Comparison of ENCODE assay signal across 12 cellular contexts in genomic region chr3:73719877-73720276, GRCh38.
DNase-seq lines count a peak whose midpoint lies in the region; ATAC-seq and TF ChIP-seq lines count a peak whose summit lies in the region.
"Had no signal": no experiment of that assay in that cellular context is flagged by ENCODE, and none has a peak within 500 bp of the region (broad histone marks: within the 10 kb centered on the region; RNA-seq: fewer than 3 reads in every experiment).

No MANE protein-coding gene starts in this region.

- H3K36me3 Mint-ChIP-seq in HFFc6 (ENCODE audit: low read depth) (no peaks in the 10 kb centered on the region), mesothelial cell of epicardium (no peaks in the 10 kb centered on the region)
- H3K36me3 Mint-ChIP-seq: activated naive CD8-positive, alpha-beta T cell treated with anti-CD3 and anti-CD28 coated beads for 36 hours; CD14-positive monocyte had no signal

- peak overlapping the region; percentile 48 for H3K27ac ChIP-seq in cingulate gyrus (ENCODE audit: low read depth, low read length)
- peak overlapping the region in 7 of 8 donors; percentile 22 to 66 (median 31) for H3K27ac ChIP-seq in spleen

- no peak overlapping the region for H3K4me3 ChIP-seq in spleen

- H3K4me3 Mint-ChIP-seq in HFFc6: peak overlapping the region; percentile 77
- H3K4me3 Mint-ChIP-seq in mesothelial cell of epicardium: no peak overlapping the region
- H3K4me3 Mint-ChIP-seq: activated CD8-positive, alpha-beta T cell treated with anti-CD3 and anti-CD28 coated beads for 36 hours; activated naive CD8-positive, alpha-beta T cell treated with anti-CD3 and anti-CD28 coated beads for 36 hours; CD14-positive monocyte had no signal

- 42 to 61% (median 52%) methylated on average over 6 of the region's 6 CpGs for WGBS in spleen, 5 donors

- no peak for ATAC-seq in HG03135 (IDR thresholded peaks at IDR 0.05; ENCODE audit: unreplicated experiment)
- ATAC-seq: activated CD8-positive, alpha-beta T cell treated with anti-CD3 and anti-CD28 coated beads for 36 hours had no signal

- no peaks in the 10 kb centered on the region for H3K4me1 ChIP-seq in spleen

- intact Hi-C loops in spleen (cut with DNase I; ENCODE audit: low total_unique reads): no loop called here

- DNase-seq in HFFc6 (no peak), mesothelial cell of epicardium (ENCODE audit: low spot score in 2 of 2, unreplicated experiment in 2 of 2) (no peak), spleen (no peak), GM10266 (ENCODE audit: extremely low spot score) (no peak), 8988T (no peak), NCI-H1417 treated with DMSO at 0.1 percent for 48 hours (lab: John Stamatoyannopoulos, UW) (no peak)
- DNase-seq: activated CD8-positive, alpha-beta T cell treated with anti-CD3 and anti-CD28 coated beads for 36 hours; activated naive CD8-positive, alpha-beta T cell treated with anti-CD3 and anti-CD28 coated beads for 36 hours; OCI-M1 had no signal

- H3K4me1 Mint-ChIP-seq in HFFc6 (ENCODE audit: low read depth): peaks cover 29% of the 10 kb centered on the region; the same call in 1 of the 2 replicates
- peaks cover 22% of the 10 kb centered on the region for H3K4me1 Mint-ChIP-seq in mesothelial cell of epicardium
- H3K4me1 Mint-ChIP-seq: activated naive CD8-positive, alpha-beta T cell treated with anti-CD3 and anti-CD28 coated beads for 36 hours; CD14-positive monocyte had no signal

- TF ChIP-seq POLR2A in spleen (IDR thresholded peaks at IDR 0.05): no peak

- H3K27me3 ChIP-seq in spleen (replicated peaks in 1 of 7): no peaks in the 10 kb centered on the region

- H3K9me3 ChIP-seq in spleen: peaks cover 0 to 19% (median 0%) of the 10 kb centered on the region in 8 donors

- no peak for TF ChIP-seq CTCF in HFFc6 (IDR thresholded peaks at IDR 0.05)
- no peak for TF ChIP-seq CTCF in mesothelial cell of epicardium (IDR thresholded peaks at IDR 0.05; ENCODE audit: unreplicated experiment)
- TF ChIP-seq CTCF in spleen (IDR thresholded peaks at IDR 0.05 in 8 of 11, conservative IDR thresholded peaks at IDR 0.05 in 3 of 11): no peak
- no peak for TF ChIP-seq CTCF in GM10266 (IDR thresholded peaks at IDR 0.05; ENCODE audit: control insufficient read depth, insufficient read depth, low read depth, missing control alignments)

- H3K9me3 Mint-ChIP-seq in HFFc6 (no peaks in the 10 kb centered on the region), mesothelial cell of epicardium (peaks cover 8% of the 10 kb centered on the region)
- H3K9me3 Mint-ChIP-seq: activated CD8-positive, alpha-beta T cell treated with anti-CD3 and anti-CD28 coated beads for 36 hours; activated naive CD8-positive, alpha-beta T cell treated with anti-CD3 and anti-CD28 coated beads for 36 hours had no signal

- H3K36me3 ChIP-seq in spleen: no peaks in the 10 kb centered on the region

- H3K27me3 Mint-ChIP-seq in HFFc6 (ENCODE audit: insufficient read depth) (no peaks in the 10 kb centered on the region), mesothelial cell of epicardium (ENCODE audit: low read depth) (no peaks in the 10 kb centered on the region)
- H3K27me3 Mint-ChIP-seq: activated CD8-positive, alpha-beta T cell treated with anti-CD3 and anti-CD28 coated beads for 36 hours; activated naive CD8-positive, alpha-beta T cell treated with anti-CD3 and anti-CD28 coated beads for 36 hours had no signal

- H3K27ac Mint-ChIP-seq in HFFc6 (peak overlapping the region; percentile 74), mesothelial cell of epicardium (peak overlapping the region; percentile 79)
- H3K27ac Mint-ChIP-seq: activated CD8-positive, alpha-beta T cell treated with anti-CD3 and anti-CD28 coated beads for 36 hours; activated naive CD8-positive, alpha-beta T cell treated with anti-CD3 and anti-CD28 coated beads for 36 hours; CD14-positive monocyte had no signal
